ENCODE assay signal across 18 cellular contexts in genomic region chr9:86175743-86176456, GRCh38.
DNase-seq lines count a peak whose midpoint lies in the region; ATAC-seq, FAIRE-seq and TF ChIP-seq lines count a peak whose summit lies in the region.
"Had no signal": no experiment of that assay in that cellular context is flagged by ENCODE, and none has a peak within 500 bp of the region (broad histone marks: within the 10 kb centered on the region; RNA-seq: fewer than 3 reads in every experiment).

No MANE protein-coding gene starts in this region.

- H3K4me2 ChIP-seq in A549, result peak overlapping the region; percentile 33; the same call in 2 of the 3 replicates

- no peaks in the 10 kb centered on the region for H3K36me3 Mint-ChIP-seq in activated CD8-positive, alpha-beta memory T cell treated with anti-CD3 and anti-CD28 coated beads, Interleukin-2, amount 10 ng/mL, durations not matched to agents 7 days and 5 days

- H3K27me3 ChIP-seq in pancreas, result no peaks in the 10 kb centered on the region
- H3K27me3 ChIP-seq: cardiac muscle cell, gastroesophageal sphincter, spleen, uterus had no signal

- peaks cover under 1% of the 10 kb centered on the region for H3K27me3 Mint-ChIP-seq in activated CD8-positive, alpha-beta memory T cell treated with anti-CD3 and anti-CD28 coated beads, Interleukin-2, amount 10 ng/mL, durations not matched to agents 7 days and 5 days

- TF ChIP-seq POLR2A in A549 (IDR thresholded peaks at IDR 0.05; ENCODE audit: low read length), result no peak

- TF ChIP-seq RAD21 in A549 (conservative IDR thresholded peaks at IDR 0.05 in 1 of 2, IDR thresholded peaks at IDR 0.05 in 1 of 2), result no peak

- 71% methylated on average over 5 of the region's 5 CpGs for WGBS in A549 (ENCODE audit: missing lambda C conversion rate)
- WGBS in pancreas, 2 donors, result 81 to 88% methylated on average over 5 of the region's 5 CpGs

- DNase-seq in A549 (ENCODE audit: low read depth in 1 of 2, low spot score in 1 of 2), result no peak
- peak; percentile 20 for DNase-seq in GM12865 (ENCODE audit: low read depth)
- DNase-seq in NCI-H2081 (lab: John Stamatoyannopoulos, UW), result peak; percentile 78 to 91
- DNase-seq in RPMI7951 (ENCODE audit: low read depth), result peak; percentile 58
- no peak for DNase-seq in activated CD8-positive, alpha-beta memory T cell treated with anti-CD3 and anti-CD28 coated beads, Interleukin-2, amount 10 ng/mL, durations not matched to agents 7 days and 5 days
- DNase-seq in pancreas, result no peak
- DNase-seq in KBM-7, result no peak
- DNase-seq: activated CD4-positive, CD25-positive, alpha-beta regulatory T cell; activated CD8-positive, alpha-beta memory T cell treated with anti-CD3 and anti-CD28 coated beads for 24 hours; midbrain; NCI-H1930; psoas muscle; spleen; T-helper 2 cell; uterus had no signal

- H3K4me3 Mint-ChIP-seq in activated CD8-positive, alpha-beta memory T cell treated with anti-CD3 and anti-CD28 coated beads, Interleukin-2, amount 10 ng/mL, durations not matched to agents 7 days and 5 days, result no peak overlapping the region

- FAIRE-seq in A549 (lab: Jason Lieb, UNC), result no peak
- FAIRE-seq in pancreas (lab: Jason Lieb, UNC), result no peak

- intact Hi-C loops in pancreas (cut with DNase I), result no loop called here

- H3K9me3 Mint-ChIP-seq in activated CD8-positive, alpha-beta memory T cell treated with anti-CD3 and anti-CD28 coated beads, Interleukin-2, amount 10 ng/mL, durations not matched to agents 7 days and 5 days (ENCODE audit: low read depth), result no peaks in the 10 kb centered on the region

- POLR2A ChIA-PET in A549 (lab: Yijun Ruan, JAX), result no interaction called here

- no peak for TF ChIP-seq EP300 in A549 (IDR thresholded peaks at IDR 0.05)

- H3K4me1 Mint-ChIP-seq in activated CD8-positive, alpha-beta memory T cell treated with anti-CD3 and anti-CD28 coated beads, Interleukin-2, amount 10 ng/mL, durations not matched to agents 7 days and 5 days, result no peaks in the 10 kb centered on the region

- H3K27ac ChIP-seq in A549 (peak overlapping the region in 1 of 2 experiments; percentile 46; a peak in 1 of 6 replicates), pancreas (no peak overlapping the region)
- H3K27ac ChIP-seq: cardiac muscle cell, gastroesophageal sphincter, psoas muscle, spleen, uterus had no signal

- in situ Hi-C loops in KBM-7 (cut with MboI; ENCODE audit: low pct_unique_long_range_greater_than_20kb, low sequenced_read_pairs), result no loop called here

- ATAC-seq in A549, result peak; percentile 40 to 76; a peak in 5 of 6 replicates
- no peak for ATAC-seq in HG03520 (IDR thresholded peaks at IDR 0.05; ENCODE audit: unreplicated experiment)
- ATAC-seq in activated CD8-positive, alpha-beta memory T cell treated with anti-CD3 and anti-CD28 coated beads, Interleukin-2, amount 10 ng/mL, durations not matched to agents 7 days and 5 days, result no peak
- ATAC-seq in pancreas, result no peak
- ATAC-seq: gastroesophageal sphincter, psoas muscle had no signal

- H3K4me3 ChIP-seq in A549 (no peak overlapping the region), GM12865 (ENCODE audit: low read depth, low read length) (no peak overlapping the region), pancreas (no peak overlapping the region)
- H3K4me3 ChIP-seq: cardiac muscle cell, gastroesophageal sphincter, psoas muscle, spleen, uterus had no signal

- no peak overlapping the region for H3K27ac Mint-ChIP-seq in activated CD8-positive, alpha-beta memory T cell treated with anti-CD3 and anti-CD28 coated beads, Interleukin-2, amount 10 ng/mL, durations not matched to agents 7 days and 5 days

- H3K36me3 ChIP-seq in pancreas, result no peaks in the 10 kb centered on the region
- H3K36me3 ChIP-seq: cardiac muscle cell, gastroesophageal sphincter, spleen, uterus had no signal

- H3K9me3 ChIP-seq in A549, result no peaks in the 10 kb centered on the region
- H3K9me3 ChIP-seq in pancreas, result no peaks in the 10 kb centered on the region
- H3K9me3 ChIP-seq: gastroesophageal sphincter, psoas muscle, spleen, uterus had no signal

- H3K4me1 ChIP-seq in A549 (peaks cover 11% of the 10 kb centered on the region), pancreas (no peaks in the 10 kb centered on the region)
- H3K4me1 ChIP-seq: gastroesophageal sphincter, psoas muscle, uterus had no signal

- TF ChIP-seq CTCF in A549 (IDR thresholded peaks at IDR 0.05), result no peak
- TF ChIP-seq CTCF in GM12865 (IDR thresholded peaks at IDR 0.05; ENCODE audit: insufficient read depth, low read depth, low read length, missing control alignments), result no peak
- no peak for TF ChIP-seq CTCF in pancreas (IDR thresholded peaks at IDR 0.05)

- CTCF ChIA-PET in A549 (lab: Yijun Ruan, JAX), result interaction anchor here (0.5 to 2.4 kb wide), 4 partner anchors 10 to 53 kb away, joined by 3 to 9 read pairs (median 4); no protein-coding TSS in a partner anchor
- CTCF ChIA-PET in activated CD8-positive, alpha-beta memory T cell treated with anti-CD3 and anti-CD28 coated beads, Interleukin-2, amount 10 ng/mL, durations not matched to agents 7 days and 5 days (lab: Charles Lee), result no interaction called here

TF ChIP-seq in A549, 52 proteins besides CTCF, POLR2A, EP300 and RAD21:
- TF ChIP-seq HOXB5 (CRISPR knock-in tag; IDR thresholded peaks at IDR 0.05) (no peak), FOSB (CRISPR knock-in tag; IDR thresholded peaks at IDR 0.05) (no peak), HES2 (IDR thresholded peaks at IDR 0.05) (no peak), PHF8 (IDR thresholded peaks at IDR 0.05; ENCODE audit: borderline replicate concordance, low read depth) (no peak), NPAS2 (CRISPR knock-in tag; IDR thresholded peaks at IDR 0.05; ENCODE audit: borderline replicate concordance) (no peak), HEYL (CRISPR knock-in tag; IDR thresholded peaks at IDR 0.05) (no peak), RFX5 (IDR thresholded peaks at IDR 0.05) (no peak), PBX3 (IDR thresholded peaks at IDR 0.05) (no peak), RCOR1 (IDR thresholded peaks at IDR 0.05; ENCODE audit: low read depth, low read length) (no peak), ZNF302 (CRISPR knock-in tag; IDR thresholded peaks at IDR 0.05) (no peak), REST (IDR thresholded peaks at IDR 0.05) (no peak)
TF ChIP-seq in A549: peak in this region for 0.

Comparison
In these comparisons a context has a peak if more than half of its experiments do, and no peak if none do; other contexts are left out.
1. ATAC-seq: peak in A549 (2 of 2); none in HG03520 (single experiment), activated CD8-positive, alpha-beta memory T cell treated with anti-CD3 and anti-CD28 coated beads, Interleukin-2, amount 10 ng/mL, durations not matched to agents 7 days and 5 days (single experiment) and pancreas (0 of 4).
2. DNase-seq: peak in GM12865 (single experiment), NCI-H2081 (2 of 2) and RPMI7951 (single experiment); none in A549 (0 of 2), activated CD8-positive, alpha-beta memory T cell treated with anti-CD3 and anti-CD28 coated beads, Interleukin-2, amount 10 ng/mL, durations not matched to agents 7 days and 5 days (single experiment), pancreas (0 of 6) and KBM-7 (single experiment).